Comparison of ENCODE assay signal across 18 cellular contexts in the genomic region with DNA sequence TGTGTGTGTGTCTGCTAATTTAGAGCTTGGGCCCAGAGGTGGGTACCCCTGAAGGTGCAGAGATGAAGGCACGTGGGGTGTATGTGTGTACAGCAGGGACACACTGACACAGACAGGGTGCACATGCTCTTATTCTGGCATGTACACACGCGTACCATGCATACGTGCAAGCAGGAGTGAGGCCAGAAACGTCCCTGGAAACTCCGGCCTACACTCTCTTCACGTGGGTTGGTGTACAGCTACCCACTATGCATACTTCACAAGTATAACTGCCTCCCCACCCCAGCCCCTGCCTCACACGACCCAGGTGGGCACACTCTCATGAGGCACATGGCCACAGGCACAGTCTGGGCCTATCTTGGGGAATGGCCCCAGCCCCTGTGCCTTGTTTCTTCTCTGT. TPM values are rescaled to one million over a fixed set of nuclear protein-coding genes. Genes with fewer than 3 reads are reported as not detected.
DNase-seq lines count a peak whose midpoint lies in the region; ATAC-seq and TF ChIP-seq lines count a peak whose summit lies in the region.
"Had no signal": no experiment of that assay in that cellular context is flagged by ENCODE, and none has a peak within 500 bp of the region (broad histone marks: within the 10 kb centered on the region; RNA-seq: fewer than 3 reads in every experiment).

No MANE protein-coding gene starts in this region.

- DNase-seq in cardiac muscle cell (ENCODE audit: low read depth in 1 of 2, low spot score in 1 of 2) (no peak), Right ventricle myocardium inferior (ENCODE audit: missing footprints) (no peak), esophagus squamous epithelium (lab: John Stamatoyannopoulos, UW) (no peak), nephron progenitor cell (no peak), tibial artery (no peak), GM19240 (ENCODE audit: insufficient read length, low spot score) (no peak), Calu3 (no peak)
- DNase-seq: activated effector memory CD4-positive, alpha-beta T cell treated with Interleukin-2 at 50 U/mL for 16 hours; cerebellar nuclear complex; HFFc6; NCI-H1436; PC-9 had no signal

- H3K9me3 Mint-ChIP-seq in nephron progenitor cell (no peaks in the 10 kb centered on the region), Calu3 (ENCODE audit: low read depth, unreplicated experiment) (peaks cover 2% of the 10 kb centered on the region)
- H3K9me3 Mint-ChIP-seq: HFFc6; T-helper 2 cell treated with Interferon-gamma antibody and Interleukin-4, amounts not matched to agents 5 μg/mL and 100 μg/mL, for 36 hours had no signal

- H3K4me3 ChIP-seq in cardiac muscle cell (no peak overlapping the region), esophagus squamous epithelium (no peak overlapping the region), tibial artery (no peak overlapping the region)
- H3K4me3 ChIP-seq: PC-9, prostate gland had no signal

- TF ChIP-seq CTCF in cardiac muscle cell (IDR thresholded peaks at IDR 0.05; ENCODE audit: low read depth, low read length) (no peak), esophagus squamous epithelium (IDR thresholded peaks at IDR 0.05) (no peak), nephron progenitor cell (IDR thresholded peaks at IDR 0.05) (no peak), tibial artery (IDR thresholded peaks at IDR 0.05) (no peak), Calu3 (IDR thresholded peaks at IDR 0.05; ENCODE audit: unreplicated experiment) (no peak)

- no peak for TF ChIP-seq POLR2A in esophagus squamous epithelium (IDR thresholded peaks at IDR 0.05)

- CTCF ChIA-PET in Calu3 (lab: Charles Lee) = no interaction called here

- H3K4me1 ChIP-seq in cardiac muscle cell (ENCODE audit: low read depth) (peaks cover 43% of the 10 kb centered on the region), esophagus squamous epithelium (peaks cover 13 to 84% (median 35%) of the 10 kb centered on the region in 3 donors), tibial artery (peaks cover 0 to 67% (median 46%) of the 10 kb centered on the region in 4 donors)

- H3K27ac ChIP-seq in cardiac muscle cell (peak overlapping the region; percentile 20), esophagus squamous epithelium (peak overlapping the region; percentile 11 to 92 (median 77)), tibial artery (peak overlapping the region; percentile 57 to 94)
- H3K27ac ChIP-seq: C4-2B, PC-9 had no signal

- H3K27ac Mint-ChIP-seq in nephron progenitor cell (peak overlapping the region; percentile 75), Calu3 (ENCODE audit: unreplicated experiment) (no peak overlapping the region)
- H3K27ac Mint-ChIP-seq: HFFc6; T-helper 2 cell treated with Interferon-gamma antibody and Interleukin-4, amounts not matched to agents 5 μg/mL and 100 μg/mL, for 36 hours had no signal

- H3K27me3 ChIP-seq in cardiac muscle cell = no peaks in the 10 kb centered on the region
- H3K27me3 ChIP-seq in esophagus squamous epithelium = peaks cover 0 to 16% (median 0%) of the 10 kb centered on the region in 4 donors
- H3K27me3 ChIP-seq in tibial artery = no peaks in the 10 kb centered on the region

- no peaks in the 10 kb centered on the region for H3K36me3 ChIP-seq in cardiac muscle cell
- no peaks in the 10 kb centered on the region for H3K36me3 ChIP-seq in esophagus squamous epithelium
- no peaks in the 10 kb centered on the region for H3K36me3 ChIP-seq in tibial artery
- H3K36me3 ChIP-seq: prostate gland had no signal

- H3K4me1 Mint-ChIP-seq in nephron progenitor cell = peaks cover 93% of the 10 kb centered on the region
- H3K4me1 Mint-ChIP-seq in Calu3 (ENCODE audit: low read depth, unreplicated experiment) = no peaks in the 10 kb centered on the region

- intact Hi-C loops in Right ventricle myocardium inferior (cut with DNase I) (loop anchor here (10.0 kb wide), 1 partner anchor 183 kb away; the partner anchor contains the start of genes NCAPD3 and VPS26B), esophagus squamous epithelium (cut with DNase I) (no loop called here), tibial artery (cut with DNase I; ENCODE audit: low total_unique reads) (no loop called here), Calu3 (cut with micrococcal nuclease; ENCODE audit: unreplicated experiment) (no loop called here)

- ATAC-seq in Right ventricle myocardium inferior = no peak
- ATAC-seq in HG03045 (IDR thresholded peaks at IDR 0.05; ENCODE audit: unreplicated experiment) = no peak
- ATAC-seq: activated CD4-positive, CD25-positive, alpha-beta regulatory T cell treated with anti-CD3 and anti-CD28 coated beads, Interleukin-2, amount 50 U/mL, for 24 hours; left lobe of liver had no signal

- peak overlapping the region; percentile 6 for H3K4me3 Mint-ChIP-seq in nephron progenitor cell
- H3K4me3 Mint-ChIP-seq in Calu3 (ENCODE audit: low read depth, unreplicated experiment) = no peak overlapping the region
- H3K4me3 Mint-ChIP-seq: HFFc6; T-helper 2 cell treated with Interferon-gamma antibody and Interleukin-4, amounts not matched to agents 5 μg/mL and 100 μg/mL, for 36 hours had no signal

- no TSS peak for BruUV-seq in Calu3 (replicated peaks; lab: Mats Ljungman, UMichigan)

- H3K27me3 Mint-ChIP-seq in nephron progenitor cell (ENCODE audit: low read depth, poor library complexity) = peaks cover 11% of the 10 kb centered on the region
- peaks cover 63% of the 10 kb centered on the region for H3K27me3 Mint-ChIP-seq in Calu3 (ENCODE audit: unreplicated experiment)

- H3K36me3 Mint-ChIP-seq in nephron progenitor cell (ENCODE audit: low read depth) (no peaks in the 10 kb centered on the region), Calu3 (ENCODE audit: insufficient read depth, unreplicated experiment) (peaks cover 5% of the 10 kb centered on the region)

- H3K9me3 ChIP-seq in cardiac muscle cell (ENCODE audit: low read depth) (no peaks in the 10 kb centered on the region), esophagus squamous epithelium (no peaks in the 10 kb centered on the region), tibial artery (no peaks in the 10 kb centered on the region)
- H3K9me3 ChIP-seq: prostate gland had no signal

- WGBS in esophagus squamous epithelium, 2 donors = 13 to 30% methylated on average over 4 to 8 of the region's 8 CpGs

RNA-seq across cellular contexts. Expression of gene JAM3, which starts 27.5 kb away (rescaled TPM):
- total RNA-seq in cardiac muscle cell = 36.6 and 38.2 TPM in 2 replicates
- 49.0 and 51.3 TPM in 2 replicates for polyA plus RNA-seq in cardiac muscle cell
- 22.5 TPM for total RNA-seq in Right ventricle myocardium inferior
- total RNA-seq in esophagus squamous epithelium = 10 to 100 TPM in 2 of 4 donors, 1 to 10 TPM in 2; 1.6 to 21.4 (median 7.9) TPM
- total RNA-seq in Calu3 (2022) = 0.22 TPM in 1 of 2 replicates, not detected in the other
- total RNA-seq: PC-9 had no signal

Comparison
In these comparisons a context has a peak if more than half of its experiments do, and no peak if none do; other contexts are left out.
1. H3K27ac ChIP-seq: peak in every context shown above with its lines; median percentile 77 in esophagus squamous epithelium; 76 in tibial artery; 20 in cardiac muscle cell.